Comparison of ENCODE assay signal across 26 cellular contexts in genomic region chr18:58802959-58803358, GRCh38.
"Had no signal": no experiment of that assay in that cellular context is flagged by ENCODE, and none has a peak within 500 bp of the region (broad histone marks: within the 10 kb centered on the region; RNA-seq: fewer than 3 reads in every experiment).

No MANE protein-coding gene starts in this region.

- FAIRE-seq: endometrium, islet of Langerhans had no signal

- H3K4me3 Mint-ChIP-seq: dendritic cell treated with granulocyte-macrophage colony-stimulating factor and Interleukin-4, amounts not matched to agents 40 ng/mL and 50 ng/mL, for 4 days; effector memory CD8-positive, alpha-beta T cell; endodermal cell; mesothelial cell of epicardium had no signal

- DNase-seq: colonic mucosa; cortex of kidney; effector CD8-positive, alpha-beta T cell; effector memory CD8-positive, alpha-beta T cell; endodermal cell; erythroblast; esophagus squamous epithelium; foreskin fibroblast; foreskin melanocyte; gastrocnemius medialis; glutamatergic neuron; head of caudate nucleus; heart right ventricle; hippocampal formation; left cardiac atrium; left lung; left ventricle myocardium superior; lower lobe of right lung; mesenchymal stem cell; mucosa of descending colon had no signal

- H3K27me3 ChIP-seq: colonic mucosa, esophagus squamous epithelium, gastrocnemius medialis, heart right ventricle, left lung had no signal

- H3K4me1 ChIP-seq: colonic mucosa, heart right ventricle, left lung, lower lobe of right lung had no signal

- H3K9me3 ChIP-seq: colonic mucosa, esophagus squamous epithelium, gastrocnemius medialis, lower lobe of right lung, mucosa of descending colon had no signal

- H3K36me3 ChIP-seq: colonic mucosa, esophagus squamous epithelium, gastrocnemius medialis, heart right ventricle, left lung, lower lobe of right lung had no signal

- H3K4me3 ChIP-seq: colonic mucosa, esophagus squamous epithelium, gastrocnemius medialis, heart right ventricle, left lung, lower lobe of right lung, mucosa of descending colon had no signal

- H3K27me3 Mint-ChIP-seq: dendritic cell treated with granulocyte-macrophage colony-stimulating factor and Interleukin-4, amounts not matched to agents 40 ng/mL and 50 ng/mL, for 4 days had no signal

- H3K9me3 Mint-ChIP-seq: dendritic cell treated with granulocyte-macrophage colony-stimulating factor and Interleukin-4, amounts not matched to agents 40 ng/mL and 50 ng/mL, for 4 days; effector memory CD8-positive, alpha-beta T cell had no signal

- H3K36me3 Mint-ChIP-seq: mesothelial cell of epicardium had no signal

- ATAC-seq: effector memory CD8-positive, alpha-beta T cell; esophagus mucosa; gastrocnemius medialis; left lung; left ventricle myocardium superior; lower lobe of right lung; mucosa of descending colon had no signal

- H3K27ac ChIP-seq: colonic mucosa, epithelial cell of prostate, esophagus squamous epithelium, gastrocnemius medialis, heart right ventricle, left lung, lower lobe of right lung had no signal

- H3K27ac Mint-ChIP-seq: dendritic cell treated with granulocyte-macrophage colony-stimulating factor and Interleukin-4, amounts not matched to agents 40 ng/mL and 50 ng/mL, for 4 days; effector memory CD8-positive, alpha-beta T cell; endodermal cell; mesothelial cell of epicardium had no signal
